Comparison of ENCODE assay signal across 1 cellular context in genomic region chr5:80701597-80701996, GRCh38.
TF ChIP-seq lines count a peak whose summit lies in the region.

No MANE protein-coding gene starts in this region.

TF ChIP-seq in K562, 482 proteins besides CTCF, POLR2A, EP300 and RAD21 (continued from another document and continues in another):
- no peak for TF ChIP-seq E4F1 (CRISPR knock-in tag; IDR thresholded peaks at IDR 0.05; ENCODE audit: borderline replicate concordance)
- TF ChIP-seq TAF7 (tag; IDR thresholded peaks at IDR 0.05), result no peak
- no peak for TF ChIP-seq ERF (CRISPR knock-in tag; IDR thresholded peaks at IDR 0.05)
- no peak for TF ChIP-seq XRCC4 (IDR thresholded peaks at IDR 0.05; ENCODE audit: extremely low read depth, insufficient read depth, insufficient read length)
- TF ChIP-seq SMAD1 (IDR thresholded peaks at IDR 0.05; ENCODE audit: low read depth, low read length, partially characterized antibody), result no peak
- TF ChIP-seq IRF2 (CRISPR knock-in tag; IDR thresholded peaks at IDR 0.05), result no peak
- TF ChIP-seq FOXJ2 (tag; IDR thresholded peaks at IDR 0.05), result no peak
- TF ChIP-seq HSF4 (CRISPR knock-in tag; IDR thresholded peaks at IDR 0.05; ENCODE audit: borderline replicate concordance), result no peak
- TF ChIP-seq MXI1 (IDR thresholded peaks at IDR 0.05; ENCODE audit: low read depth, low read length), result no peak
- TF ChIP-seq MYC (IDR thresholded peaks at IDR 0.05; ENCODE audit: low read depth, low read length), result no peak
- no peak for TF ChIP-seq MYC (CRISPR knock-in tag; IDR thresholded peaks at IDR 0.05; ENCODE audit: borderline replicate concordance, low read depth)
- no peak for TF ChIP-seq ZNF316 (IDR thresholded peaks at IDR 0.05)
- TF ChIP-seq ZNF561 (CRISPR knock-in tag; conservative IDR thresholded peaks at IDR 0.05), result no peak
- TF ChIP-seq PHF21A (IDR thresholded peaks at IDR 0.05; ENCODE audit: borderline replicate concordance, low read depth), result no peak
- no peak for TF ChIP-seq MCM3 (IDR thresholded peaks at IDR 0.05)
- peak; percentile 77 to 78 for TF ChIP-seq KDM1A (IDR thresholded peaks at IDR 0.05)
- TF ChIP-seq NR2F6 (CRISPR knock-in tag; IDR thresholded peaks at IDR 0.05), result no peak
- no peak for TF ChIP-seq FOXK2 (conservative IDR thresholded peaks at IDR 0.05 in 1 of 2, IDR thresholded peaks at IDR 0.05 in 1 of 2; ENCODE audit: low read depth in 2 of 2)
- TF ChIP-seq DIDO1 (tag; IDR thresholded peaks at IDR 0.05; ENCODE audit: low read depth), result no peak
- TF ChIP-seq CTBP1 (IDR thresholded peaks at IDR 0.05; ENCODE audit: borderline replicate concordance), result no peak; the same call in 1 of the 2 replicates
- TF ChIP-seq ZBTB8A (IDR thresholded peaks at IDR 0.05; ENCODE audit: partially characterized antibody), result no peak
- TF ChIP-seq ELK1 (CRISPR knock-in tag; IDR thresholded peaks at IDR 0.05), result no peak
- TF ChIP-seq SMARCE1 (IDR thresholded peaks at IDR 0.05), result 0 out of 2 replicates have a peak, but pooled peaks have one; percentile 49
- TF ChIP-seq SRF (CRISPR knock-in tag; IDR thresholded peaks at IDR 0.05), result no peak
- no peak for TF ChIP-seq SREBF1 (IDR thresholded peaks at IDR 0.05; ENCODE audit: borderline replicate concordance, low read depth, low read length)
- TF ChIP-seq FIP1L1 (IDR thresholded peaks at IDR 0.05; ENCODE audit: low read depth, low read length, poor library complexity, severe bottlenecking), result no peak
- TF ChIP-seq ZNF518B (CRISPR knock-in tag; IDR thresholded peaks at IDR 0.05), result no peak
- TF ChIP-seq CBX2 (IDR thresholded peaks at IDR 0.05; ENCODE audit: insufficient read depth, low read length, poor library complexity, severe bottlenecking), result no peak
- TF ChIP-seq PATZ1 (CRISPR knock-in tag; IDR thresholded peaks at IDR 0.05; ENCODE audit: borderline replicate concordance), result no peak
- TF ChIP-seq RNF219 (CRISPR knock-in tag; IDR thresholded peaks at IDR 0.05), result no peak
- TF ChIP-seq GABPA (tag; conservative IDR thresholded peaks at IDR 0.05; ENCODE audit: low read depth), result 0 out of 2 replicates have a peak, but pooled peaks have one; percentile 12
- no peak for TF ChIP-seq ZNF445 (CRISPR knock-in tag; IDR thresholded peaks at IDR 0.05; ENCODE audit: low read depth)
- TF ChIP-seq SMARCA5 (IDR thresholded peaks at IDR 0.05), result no peak
- no peak for TF ChIP-seq ARID3B (CRISPR knock-in tag; IDR thresholded peaks at IDR 0.05; ENCODE audit: borderline replicate concordance)
- TF ChIP-seq SMAD4 (CRISPR knock-in tag; conservative IDR thresholded peaks at IDR 0.05), result no peak
- no peak for TF ChIP-seq SFPQ (IDR thresholded peaks at IDR 0.05; ENCODE audit: low read depth, low read length)
- TF ChIP-seq BRF1 (IDR thresholded peaks at IDR 0.05; ENCODE audit: borderline replicate concordance, extremely low read depth, insufficient read length), result no peak
- no peak for TF ChIP-seq HNRNPLL (IDR thresholded peaks at IDR 0.05; ENCODE audit: low read depth, low read length, poor library complexity, severe bottlenecking)
- TF ChIP-seq NFIC (IDR thresholded peaks at IDR 0.05), result peak; percentile 48
- no peak for TF ChIP-seq CEBPB (tag; IDR thresholded peaks at IDR 0.05)
- TF ChIP-seq RBBP5 (IDR thresholded peaks at IDR 0.05; ENCODE audit: borderline replicate concordance, insufficient read depth, low read length, poor library complexity, severe bottlenecking), result no peak
- TF ChIP-seq TCFL5 (CRISPR knock-in tag; conservative IDR thresholded peaks at IDR 0.05), result no peak
- no peak for TF ChIP-seq RBM14 (IDR thresholded peaks at IDR 0.05; ENCODE audit: borderline replicate concordance, insufficient read depth, low read depth, low read length)
- TF ChIP-seq MBD2 (IDR thresholded peaks at IDR 0.05; ENCODE audit: borderline replicate concordance, low read depth), result no peak
- no peak for TF ChIP-seq ZKSCAN8 (CRISPR knock-in tag; IDR thresholded peaks at IDR 0.05)
- TF ChIP-seq RCOR1 (IDR thresholded peaks at IDR 0.05; ENCODE audit: borderline replicate concordance in 1 of 2, low read depth in 2 of 2, low read length in 2 of 2), result peak in 1 of 2 experiments; percentile 44; a peak in 1 of 4 replicates
- TF ChIP-seq SMARCC2 (IDR thresholded peaks at IDR 0.05; ENCODE audit: low read depth), result no peak
- TF ChIP-seq PHF8 (IDR thresholded peaks at IDR 0.05; ENCODE audit: borderline replicate concordance, low read length), result no peak
- no peak for TF ChIP-seq ZC3H11A (IDR thresholded peaks at IDR 0.05; ENCODE audit: low read depth, low read length)
- no peak for TF ChIP-seq ZNF586 (CRISPR knock-in tag; conservative IDR thresholded peaks at IDR 0.05)
- TF ChIP-seq JUNB (CRISPR knock-in tag; conservative IDR thresholded peaks at IDR 0.05), result no peak
- no peak for TF ChIP-seq RBM15 (IDR thresholded peaks at IDR 0.05; ENCODE audit: insufficient read depth, low read length)
- no peak for TF ChIP-seq ZNF395 (CRISPR knock-in tag; IDR thresholded peaks at IDR 0.05)
